ENCODE assay signal across 5 cellular contexts in genomic region chr5:696753-697152, GRCh38. TPM values are rescaled to one million over a fixed set of nuclear protein-coding genes. Genes with fewer than 3 reads are reported as not detected.
DNase-seq lines count a peak whose midpoint lies in the region; ATAC-seq, FAIRE-seq and TF ChIP-seq lines count a peak whose summit lies in the region.
"Not testable (repeated sequence)": the region's sequence is repeated elsewhere in the genome, so short reads cannot be mapped to it uniquely, and the experiment has no call there.

No MANE protein-coding gene starts in this region.

- not testable (repeated sequence) for H3K4me1 ChIP-seq in H1 (replicated peaks in 1 of 4; ENCODE audit: control insufficient read depth in 3 of 4, insufficient read depth in 4 of 4, low read length in 3 of 4); HepG2 (ENCODE audit: insufficient read depth, low read length)

- H4K8ac ChIP-seq in H1 (ENCODE audit: extremely low read depth, insufficient read depth, low read length) = not testable (repeated sequence)

- H3K14ac ChIP-seq in H1 (ENCODE audit: insufficient read length) = not testable (repeated sequence)

- TF ChIP-seq POLR2A in H1 (IDR thresholded peaks at IDR 0.05; ENCODE audit: control extremely low read depth in 1 of 2, low read depth in 2 of 2, low read length in 2 of 2); HepG2 (IDR thresholded peaks at IDR 0.05; ENCODE audit: insufficient read depth in 1 of 2, low read depth in 2 of 2, low read length in 2 of 2): not testable (repeated sequence)

- not testable (repeated sequence) for H3K36me3 ChIP-seq in H1 (ENCODE audit: control insufficient read depth in 2 of 4, insufficient read depth in 4 of 4, low read length in 3 of 4); HepG2 (replicated peaks in 1 of 2; ENCODE audit: control insufficient read depth in 1 of 2, insufficient read depth in 2 of 2, low read length in 2 of 2)

- TF ChIP-seq EP300 in H1 (IDR thresholded peaks at IDR 0.05; ENCODE audit: borderline replicate concordance in 1 of 2, low read depth in 2 of 2, low read length in 2 of 2); HepG2 (IDR thresholded peaks at IDR 0.05; ENCODE audit: low read depth in 2 of 2, low read length in 2 of 2); HepG2 (CRISPR knock-in tag; IDR thresholded peaks at IDR 0.05; ENCODE audit: borderline replicate concordance): not testable (repeated sequence)

- H2AFZ ChIP-seq in H1 (ENCODE audit: low read length); HepG2 (ENCODE audit: low read length): not testable (repeated sequence)

- BruUV-seq in HepG2 (replicated peaks; lab: Mats Ljungman, UMichigan) = not testable (repeated sequence)

- CTCF ChIA-PET in H1 (lab: Charles Lee; ENCODE audit: partially characterized antibody); HepG2 (lab: Yijun Ruan, JAX; ENCODE audit: low intra/inter-chr PET ratio, low total read pairs): not testable (repeated sequence)

- H2AK5ac ChIP-seq in H1 (ENCODE audit: low read depth, low read length) = not testable (repeated sequence)

- not testable (repeated sequence) for H3K23me2 ChIP-seq in H1 (ENCODE audit: low read depth, low read length)

- not testable (repeated sequence) for H4K5ac ChIP-seq in H1 (ENCODE audit: insufficient read length, low read depth, low read length)

- not testable (repeated sequence) for H3K23ac ChIP-seq in H1 (ENCODE audit: insufficient read length)

- not testable (repeated sequence) for H4K91ac ChIP-seq in H1 (replicated peaks; ENCODE audit: insufficient read length, low read length)

- not testable (repeated sequence) for H3K9ac ChIP-seq in H1 (replicated peaks in 1 of 4; ENCODE audit: extremely low read depth in 1 of 4, low read depth in 3 of 4, low read length in 3 of 4); HepG2 (ENCODE audit: insufficient read depth, low read depth, low read length)

- H2BK12ac ChIP-seq in H1 (ENCODE audit: low read depth, low read length) = not testable (repeated sequence)

- not testable (repeated sequence) for H2BK15ac ChIP-seq in H1 (ENCODE audit: low read length)

- H2BK20ac ChIP-seq in H1 (ENCODE audit: low read length) = not testable (repeated sequence)

- H2BK120ac ChIP-seq in H1 (replicated peaks; ENCODE audit: low read depth, low read length) = not testable (repeated sequence)

- in situ Hi-C loops in HepG2 (cut with HindIII; ENCODE audit: extremely low pct_ligation_motif_present, low pct_unique_long_range_greater_than_20kb) = not testable (repeated sequence)

- not testable (repeated sequence) for H3K79me2 ChIP-seq in H1 (ENCODE audit: control insufficient read depth in 1 of 2, insufficient read depth in 2 of 2, low read length in 2 of 2); HepG2 (ENCODE audit: insufficient read depth, low read length)

- H3K27ac ChIP-seq in H1 (ENCODE audit: low read depth, low read length); HepG2 (ENCODE audit: extremely low read length, insufficient read depth, low read length): not testable (repeated sequence)

- H3K4me3 ChIP-seq in H1 (ENCODE audit: extremely low read depth in 1 of 4, insufficient read depth in 2 of 4, low read depth in 3 of 4, low read length in 4 of 4); HepG2 (replicated peaks in 1 of 3; ENCODE audit: insufficient read depth in 1 of 3, low read depth in 2 of 3, low read length in 3 of 3): not testable (repeated sequence)

- H3K4me2 ChIP-seq in H1 (ENCODE audit: insufficient read depth in 1 of 2, low read depth in 2 of 2, low read length in 2 of 2); HepG2 (ENCODE audit: low read depth, low read length): not testable (repeated sequence)

- not testable (repeated sequence) for H3K79me1 ChIP-seq in H1 (ENCODE audit: low read depth, low read length)

- TF ChIP-seq RAD21 in H1 (IDR thresholded peaks at IDR 0.05 in 1 of 2, conservative IDR thresholded peaks at IDR 0.05 in 1 of 2; ENCODE audit: low read depth in 2 of 2, low read length in 2 of 2); HepG2 (CRISPR knock-in tag; IDR thresholded peaks at IDR 0.05): not testable (repeated sequence)

- not testable (repeated sequence) for H3K18ac ChIP-seq in H1 (ENCODE audit: extremely low read depth, low read length)

- H3K9me3 ChIP-seq in H1 (ENCODE audit: insufficient read depth in 2 of 2, low read depth in 1 of 2, low read length in 1 of 2); HepG2 (ENCODE audit: low read length): not testable (repeated sequence)

- POLR2A ChIA-PET in H1 (lab: Charles Lee; ENCODE audit: partially characterized antibody); HepG2 (lab: Yijun Ruan, JAX): not testable (repeated sequence)

- not testable (repeated sequence) for ATAC-seq in HepG2

- not testable (repeated sequence) for DNase-seq in HTR-8/SVneo (ENCODE audit: insufficient read length, low spot score); H1 (ENCODE audit: low read depth in 1 of 2, low spot score in 2 of 2); HepG2 (ENCODE audit: low spot score); urothelium cell line (ENCODE audit: low spot score)
- peak; percentile 48 for DNase-seq in activated CD8-positive, alpha-beta memory T cell treated with anti-CD3 and anti-CD28 coated beads, Interleukin-2, amount 50 U/mL, for 48 hours

- H3K27me3 ChIP-seq in H1 (replicated peaks in 1 of 4; ENCODE audit: control insufficient read depth in 3 of 4, extremely low read depth in 1 of 4, insufficient read depth in 3 of 4, low read length in 3 of 4) (peaks cover 5 to 16% (median 9%) of the 10 kb centered on the region in 4 experiments), HepG2 (ENCODE audit: control insufficient read depth in 1 of 2, insufficient read depth in 2 of 2, low read length in 2 of 2) (peaks cover 3 to 14% of the 10 kb centered on the region in 2 experiments; a peak in 3 of 5 replicates)

- intact Hi-C loops in HepG2 (cut with micrococcal nuclease; ENCODE audit: unreplicated experiment) = not testable (repeated sequence)

- WGBS in H1 (ENCODE audit: extremely low coverage in 1 of 2, insufficient coverage in 1 of 2, insufficient read length in 1 of 2, insufficient replicate concordance in 2 of 2, low coverage in 1 of 2, low lambda C conversion rate in 2 of 2, missing lambda C conversion rate in 1 of 2), 2 experiments = no CpG with 5 or more reads among the region's 6 CpGs
- WGBS in HepG2 (ENCODE audit: low lambda C conversion rate) = no CpG with 5 or more reads among the region's 6 CpGs

- not testable (repeated sequence) for TF ChIP-seq CTCF in H1 (IDR thresholded peaks at IDR 0.05; ENCODE audit: control extremely low read depth in 1 of 3, insufficient read depth in 1 of 3, low read depth in 1 of 3, low read length in 3 of 3); HepG2 (CRISPR knock-in tag; IDR thresholded peaks at IDR 0.05)

- H3K4ac ChIP-seq in H1 (replicated peaks; ENCODE audit: insufficient read length, low read depth, low read length) = not testable (repeated sequence)

- H4K20me1 ChIP-seq in H1 (replicated peaks in 1 of 2; ENCODE audit: control insufficient read depth in 1 of 2, insufficient read depth in 2 of 2, low read length in 2 of 2); HepG2 (ENCODE audit: insufficient read depth, low read length): not testable (repeated sequence)

- H3K56ac ChIP-seq in H1 (replicated peaks; ENCODE audit: insufficient read length, low read depth, low read length) = not testable (repeated sequence)

- not testable (repeated sequence) for H2BK5ac ChIP-seq in H1 (ENCODE audit: low read depth, low read length)

- FAIRE-seq in HTR-8/SVneo (lab: Jason Lieb, UNC) (peak; percentile 98), H1 (lab: Jason Lieb, UNC) (peak; percentile 42), urothelium cell line (lab: Jason Lieb, UNC) (peak; percentile 97)
- FAIRE-seq in HepG2 (lab: Jason Lieb, UNC) = not testable (repeated sequence)

RNA-seq across cellular contexts. Expression of gene TPPP, which starts 3.6 kb away (rescaled TPM):
- 0.65 and 0.93 TPM in 2 replicates for total RNA-seq in H1 (2021; fragmentation: NEBNext Ultra II Directional; extraction: Animal tissue kit (Norgen Biotek cat#: 25700))
- polyA plus RNA-seq in H1 (2011; rRNA removed) (0.36 and 0.86 TPM in 2 replicates), HepG2 (2011; rRNA removed) (0.05 and 0.07 TPM in 2 replicates)
- 0.66 TPM for polyA plus RNA-seq in H1 (2011; cell fraction: cytosol; rRNA removed)
- 1.1 TPM for polyA plus RNA-seq in H1 (2011; cell fraction: nucleus; rRNA removed)
- 0.44 to 1.0 TPM (median 0.79 TPM) in 4 replicates for polyA plus RNA-seq in H1 (2012, experiment 1 of 2)
- 0.29 TPM for polyA plus RNA-seq in H1 (2012, experiment 2 of 2)
- polyA plus RNA-seq in H1 (2013, experiment 1 of 2) = 0.51 TPM
- polyA plus RNA-seq in H1 (2013, experiment 2 of 2) = 0.42 TPM
- 0.41 and 1.1 TPM in 2 replicates for polyA minus RNA-seq in H1 (2011; rRNA and poly(A)+ RNA removed)
- 1.0 TPM for polyA minus RNA-seq in H1 (2011; cell fraction: cytosol; rRNA and poly(A)+ RNA removed)
- polyA minus RNA-seq in H1 (2011; cell fraction: nucleus; rRNA and poly(A)+ RNA removed) = 0.80 TPM
- 0.04 TPM in 1 of 2 replicates, not detected in the other for total RNA-seq in HepG2 (2016; rRNA removed; fragmentation: Illumina TruSeq; extraction: Trizol)
- not detected in 2 replicates for total RNA-seq in HepG2 (2016; cell fraction: cytosol; rRNA removed; fragmentation: Illumina TruSeq; extraction: Trizol; ENCODE audit: low read depth)
- total RNA-seq in HepG2 (2016; cell fraction: insoluble cytoplasmic fraction; rRNA removed; fragmentation: Illumina TruSeq; extraction: Trizol) = 0.04 TPM in 1 of 2 replicates, not detected in the other
- 0.03 TPM in 1 of 2 replicates, not detected in the other for total RNA-seq in HepG2 (2016; cell fraction: membrane; rRNA removed; fragmentation: Illumina TruSeq; extraction: Trizol)
- not detected in 2 replicates for total RNA-seq in HepG2 (2016; cell fraction: nucleus; rRNA removed; fragmentation: Illumina TruSeq; extraction: Trizol)
- 0.04 and 0.07 TPM in 2 replicates for polyA plus RNA-seq in HepG2 (2011; cell fraction: cytosol; rRNA removed)
- polyA plus RNA-seq in HepG2 (2011; cell fraction: nucleus; rRNA removed) = 0.07 and 0.16 TPM in 2 replicates
- polyA plus RNA-seq in HepG2 (2012) = 0.17 and 0.20 TPM in 2 replicates
- not detected in 2 replicates for polyA plus RNA-seq in HepG2 (2016; cell fraction: cytosol; fragmentation: Illumina TruSeq; extraction: Trizol; ENCODE audit: low read depth)
- polyA plus RNA-seq in HepG2 (2016; cell fraction: insoluble cytoplasmic fraction; fragmentation: Illumina TruSeq; extraction: Trizol; ENCODE audit: low read depth) = 0.05 TPM in 1 of 2 replicates, not detected in the other
- not detected in 2 replicates for polyA plus RNA-seq in HepG2 (2016; cell fraction: membrane; fragmentation: Illumina TruSeq; extraction: Trizol; ENCODE audit: low read depth)
- not detected in 2 replicates for polyA plus RNA-seq in HepG2 (2016; cell fraction: nucleus; fragmentation: Illumina TruSeq; extraction: Trizol; ENCODE audit: insufficient read depth, low read depth)
- 0.24 and 0.28 TPM in 2 replicates for polyA minus RNA-seq in HepG2 (2011; rRNA and poly(A)+ RNA removed; ENCODE audit: low replicate concordance)
- polyA minus RNA-seq in HepG2 (2011; cell fraction: cytosol; rRNA and poly(A)+ RNA removed) = 0.10 and 0.18 TPM in 2 replicates
- 0.12 TPM in 1 of 2 replicates, not detected in the other for polyA minus RNA-seq in HepG2 (2011; cell fraction: nucleus; rRNA and poly(A)+ RNA removed)
